ENCODE assay signal across 1 cellular context in the genomic region with DNA sequence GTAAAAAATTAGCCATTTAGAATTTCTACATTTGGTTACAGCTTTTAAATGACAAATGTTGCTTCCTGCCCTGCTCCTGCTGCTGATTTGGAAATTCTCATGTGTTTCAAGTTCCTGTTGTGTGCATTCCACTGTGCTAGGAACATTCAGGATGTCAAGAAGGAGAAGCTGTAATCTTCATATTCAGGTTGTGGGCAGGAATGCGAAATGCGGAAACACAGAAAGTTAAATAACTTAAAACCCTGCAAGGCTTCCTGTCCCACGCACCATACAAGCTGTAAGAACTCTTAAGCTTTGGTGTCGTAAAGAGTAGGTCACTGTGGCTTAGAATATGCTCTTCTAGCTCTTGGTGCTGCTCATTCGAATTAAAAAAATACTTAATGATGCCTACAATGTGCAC.
TF ChIP-seq lines count a peak whose summit lies in the region.

No MANE protein-coding gene starts in this region.

TF ChIP-seq in HepG2, 621 proteins besides CTCF, POLR2A, EP300 and RAD21 (continued from another document):
- no peak for TF ChIP-seq MLX (CRISPR knock-in tag; IDR thresholded peaks at IDR 0.05)
- TF ChIP-seq XBP1 (CRISPR knock-in tag; IDR thresholded peaks at IDR 0.05): no peak
- no peak for TF ChIP-seq GATAD2A (CRISPR knock-in tag; IDR thresholded peaks at IDR 0.05)
